In the genomic region with DNA sequence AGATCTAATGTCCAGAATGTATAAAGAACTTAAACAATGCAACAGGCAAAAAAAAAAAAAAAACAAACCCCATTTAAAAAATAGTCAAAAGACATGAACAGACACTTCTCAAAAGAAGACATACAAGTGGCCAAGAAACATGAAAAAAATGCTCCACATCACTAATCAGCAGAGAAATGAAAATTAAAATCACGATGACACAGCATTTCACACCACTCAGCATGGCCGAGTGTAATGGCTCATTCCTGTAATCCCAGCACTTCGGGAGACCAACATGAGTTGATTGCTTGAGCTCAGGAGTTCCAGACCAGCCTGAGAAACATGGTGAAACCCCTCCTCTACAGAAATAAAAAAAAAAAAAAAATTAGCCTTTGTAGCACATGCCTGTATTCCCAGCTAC, we compare ENCODE assay signal across 27 cellular contexts.
"Had no signal": no experiment of that assay in that cellular context is flagged by ENCODE, and none has a peak within 500 bp of the region (broad histone marks: within the 10 kb centered on the region; RNA-seq: fewer than 3 reads in every experiment).

No MANE protein-coding gene starts in this region.

- H3K9ac ChIP-seq: SK-N-SH had no signal

- H3K27me3 ChIP-seq: adrenal gland, body of pancreas, breast epithelium, Peyer's patch, SJSA1 had no signal

- H3K9me3 ChIP-seq: adrenal gland, body of pancreas, Peyer's patch, SJSA1, SK-N-SH had no signal

- H3K27ac ChIP-seq: adrenal gland, body of pancreas, breast epithelium, Peyer's patch, SJSA1 had no signal

- DNase-seq: activated CD4-positive, alpha-beta T cell treated with anti-CD3 and anti-CD28 coated beads for 36 hours; activated CD4-positive, alpha-beta T cell treated with anti-CD3 and anti-CD28 coated beads, Interleukin-2, amount 10 ng/mL, durations not matched to agents 7 days and 5 days; activated CD4-positive, alpha-beta T cell treated with anti-CD3 and anti-CD28 coated beads, Interleukin-2, amount 50 U/mL, for 48 hours; activated CD8-positive, alpha-beta T cell treated with anti-CD3 and anti-CD28 coated beads, Interleukin-2, amount 10 ng/mL, durations not matched to agents 7 days and 5 days; activated gamma-delta T cell; activated naive CD4-positive, alpha-beta T cell treated with anti-CD3 and anti-CD28 coated beads for 36 hours; activated T-cell treated with anti-CD3 and anti-CD28 coated beads, Interleukin-2, amount 50 U/mL, for 24 hours; adrenal gland; body of pancreas; NCI-H1105; NCI-H1417 treated with DMSO at 0.1 percent for 48 hours; NCI-H187 treated with DMSO at 0.1 percent for 48 hours; NCI-H2081; NCI-H2171 treated with DMSO at 0.1 percent for 48 hours; NCI-H226; NCI-H446 treated with DMSO at 0.1 percent for 48 hours; NCI-H524 treated with DMSO at 0.1 percent for 48 hours; PC-3; Peyer's patch; RPMI8226; SHP77 treated with DMSO at 0.1 percent for 48 hours; SK-N-SH had no signal

- H3K4me2 ChIP-seq: SK-N-SH had no signal

- ATAC-seq: activated CD4-positive, alpha-beta T cell treated with anti-CD3 and anti-CD28 coated beads for 36 hours; activated CD8-positive, alpha-beta T cell treated with anti-CD3 and anti-CD28 coated beads, Interleukin-2, amount 10 ng/mL, durations not matched to agents 7 days and 5 days; activated naive CD4-positive, alpha-beta T cell treated with anti-CD3 and anti-CD28 coated beads, Interleukin-2, amount 50 U/mL, for 72 hours; body of pancreas; PC-3 had no signal

- FAIRE-seq: astrocyte, TTC549 had no signal

- H3K4me1 ChIP-seq: adrenal gland, body of pancreas, breast epithelium, Peyer's patch, SJSA1 had no signal

- H3K36me3 ChIP-seq: adrenal gland, breast epithelium, Peyer's patch, SJSA1 had no signal

- H3K4me3 ChIP-seq: adrenal gland, body of pancreas, breast epithelium, Peyer's patch, SJSA1 had no signal
